1 cellular context compared by ENCODE assay signal in genomic region chr17:46870116-46870803, GRCh38.
TF ChIP-seq lines count a peak whose summit lies in the region.

No MANE protein-coding gene starts in this region.

TF ChIP-seq in HepG2, 621 proteins besides CTCF, POLR2A, EP300 and RAD21 (continued from another document):
- TF ChIP-seq PLSCR1 (CRISPR knock-in tag; IDR thresholded peaks at IDR 0.05; ENCODE audit: borderline replicate concordance) (no peak), ZUFSP (CRISPR knock-in tag; IDR thresholded peaks at IDR 0.05; ENCODE audit: borderline replicate concordance) (no peak), ZNF501 (CRISPR knock-in tag; IDR thresholded peaks at IDR 0.05) (peak; percentile 65; the same call in 1 of the 2 replicates), DMAP1 (CRISPR knock-in tag; IDR thresholded peaks at IDR 0.05) (no peak), ZNF24 (IDR thresholded peaks at IDR 0.05) (no peak), KLF15 (CRISPR knock-in tag; IDR thresholded peaks at IDR 0.05; ENCODE audit: borderline replicate concordance) (no peak), ZNF790 (CRISPR knock-in tag; IDR thresholded peaks at IDR 0.05; ENCODE audit: borderline replicate concordance) (no peak), FOXM1 (CRISPR knock-in tag; IDR thresholded peaks at IDR 0.05) (no peak), ZNF224 (CRISPR knock-in tag; IDR thresholded peaks at IDR 0.05) (no peak), ZNF33B (CRISPR knock-in tag; IDR thresholded peaks at IDR 0.05) (0 out of 2 replicates have a peak, but pooled peaks have one; percentile 53), TOE1 (CRISPR knock-in tag; IDR thresholded peaks at IDR 0.05) (0 out of 2 replicates have a peak, but pooled peaks have one; percentile 34), SUZ12 (IDR thresholded peaks at IDR 0.05; ENCODE audit: low read depth, low read length) (no peak), MTA1 (CRISPR knock-in tag; IDR thresholded peaks at IDR 0.05; ENCODE audit: borderline replicate concordance) (no peak), ZNF616 (CRISPR knock-in tag; IDR thresholded peaks at IDR 0.05; ENCODE audit: low read depth) (no peak), ESRRA (CRISPR knock-in tag; IDR thresholded peaks at IDR 0.05; ENCODE audit: low read depth) (peak; percentile 76), CCAR2 (optimal IDR thresholded peaks at IDR 0.05; ENCODE audit: low read depth, low read length) (no peak), MYNN (CRISPR knock-in tag; IDR thresholded peaks at IDR 0.05; ENCODE audit: low read depth) (no peak), ZBTB2 (CRISPR knock-in tag; IDR thresholded peaks at IDR 0.05; ENCODE audit: low read depth) (no peak), ATF3 (CRISPR knock-in tag; IDR thresholded peaks at IDR 0.05) (no peak), MAFF (IDR thresholded peaks at IDR 0.05; ENCODE audit: low read depth, low read length) (no peak), MYC (CRISPR knock-in tag; IDR thresholded peaks at IDR 0.05; ENCODE audit: borderline replicate concordance) (peak; percentile 49; the same call in 1 of the 2 replicates), KLF12 (CRISPR knock-in tag; IDR thresholded peaks at IDR 0.05; ENCODE audit: borderline replicate concordance) (0 out of 2 replicates have a peak, but pooled peaks have one; percentile 25), IKZF4 (CRISPR knock-in tag; IDR thresholded peaks at IDR 0.05; ENCODE audit: borderline replicate concordance, low read depth, not compliant biosample characterization) (peak; percentile 51), TAF1 (CRISPR knock-in tag; IDR thresholded peaks at IDR 0.05) (no peak; the same call in 1 of the 2 replicates), ISX (CRISPR knock-in tag; conservative IDR thresholded peaks at IDR 0.05) (no peak), KLF11 (CRISPR knock-in tag; IDR thresholded peaks at IDR 0.05) (no peak), ZFP62 (CRISPR knock-in tag; IDR thresholded peaks at IDR 0.05) (no peak), ZNF563 (CRISPR knock-in tag; IDR thresholded peaks at IDR 0.05) (no peak), HOXD1 (CRISPR knock-in tag; IDR thresholded peaks at IDR 0.05) (no peak), CREM (IDR thresholded peaks at IDR 0.05) (no peak), CREM (CRISPR knock-in tag; IDR thresholded peaks at IDR 0.05) (no peak), SATB2 (CRISPR knock-in tag; IDR thresholded peaks at IDR 0.05) (no peak), MAFK (conservative IDR thresholded peaks at IDR 0.05 in 1 of 2, IDR thresholded peaks at IDR 0.05 in 1 of 2; ENCODE audit: low read length in 2 of 2) (no peak), TERF1 (CRISPR knock-in tag; IDR thresholded peaks at IDR 0.05) (no peak), ZNF512 (CRISPR knock-in tag; IDR thresholded peaks at IDR 0.05) (no peak), ZNF567 (CRISPR knock-in tag; IDR thresholded peaks at IDR 0.05; ENCODE audit: borderline replicate concordance) (no peak), ZNF704 (CRISPR knock-in tag; IDR thresholded peaks at IDR 0.05; ENCODE audit: borderline replicate concordance) (no peak), MXI1 (IDR thresholded peaks at IDR 0.05; ENCODE audit: borderline replicate concordance, low read depth, low read length) (no peak), ZNF260 (CRISPR knock-in tag; IDR thresholded peaks at IDR 0.05; ENCODE audit: borderline replicate concordance, low read depth) (no peak), ZIK1 (CRISPR knock-in tag; IDR thresholded peaks at IDR 0.05; ENCODE audit: borderline replicate concordance, low read depth) (no peak), GABPA (IDR thresholded peaks at IDR 0.05; ENCODE audit: low read depth, low read length) (no peak), GABPA (CRISPR knock-in tag; IDR thresholded peaks at IDR 0.05; ENCODE audit: low read depth) (peak; percentile 57; the same call in 1 of the 2 replicates), PRPF4 (IDR thresholded peaks at IDR 0.05; ENCODE audit: low read depth, low read length, poor library complexity, severe bottlenecking) (no peak), KDM2A (CRISPR knock-in tag; IDR thresholded peaks at IDR 0.05; ENCODE audit: borderline replicate concordance, low read depth) (peak; percentile 50; the same call in 1 of the 2 replicates), ZNF639 (CRISPR knock-in tag; conservative IDR thresholded peaks at IDR 0.05) (no peak), ZNF414 (CRISPR knock-in tag; IDR thresholded peaks at IDR 0.05) (no peak), MXD3 (CRISPR knock-in tag; IDR thresholded peaks at IDR 0.05) (no peak), ATAD3A (CRISPR knock-in tag; IDR thresholded peaks at IDR 0.05) (no peak)
TF ChIP-seq in HepG2: peak in this region for 153.
